ENCODE assay signal across 20 cellular contexts in the genomic region with DNA sequence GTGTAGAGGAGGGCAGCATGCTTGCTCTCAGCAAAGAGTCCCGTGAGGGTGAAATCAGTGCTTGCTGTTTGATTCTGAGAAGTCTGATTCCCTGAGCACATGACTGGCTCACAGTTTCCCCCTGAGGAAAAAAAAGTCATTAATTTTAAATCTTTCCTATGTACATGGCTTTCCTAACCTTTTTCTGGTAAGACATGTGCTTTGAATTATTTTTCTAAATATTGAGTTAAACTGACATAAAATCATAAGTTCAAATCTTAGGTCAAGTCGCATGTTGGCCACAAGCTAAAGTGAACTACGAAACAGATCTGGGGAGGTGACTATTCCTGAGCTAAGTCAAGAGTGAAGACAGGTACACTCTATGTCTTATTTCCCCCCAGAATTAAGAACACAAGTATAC. TPM values are rescaled to one million over a fixed set of nuclear protein-coding genes. Genes with fewer than 3 reads are reported as not detected.
"Had no signal": no experiment of that assay in that cellular context is flagged by ENCODE, and none has a peak within 500 bp of the region (broad histone marks: within the 10 kb centered on the region; RNA-seq: fewer than 3 reads in every experiment).

A gene with protein sequence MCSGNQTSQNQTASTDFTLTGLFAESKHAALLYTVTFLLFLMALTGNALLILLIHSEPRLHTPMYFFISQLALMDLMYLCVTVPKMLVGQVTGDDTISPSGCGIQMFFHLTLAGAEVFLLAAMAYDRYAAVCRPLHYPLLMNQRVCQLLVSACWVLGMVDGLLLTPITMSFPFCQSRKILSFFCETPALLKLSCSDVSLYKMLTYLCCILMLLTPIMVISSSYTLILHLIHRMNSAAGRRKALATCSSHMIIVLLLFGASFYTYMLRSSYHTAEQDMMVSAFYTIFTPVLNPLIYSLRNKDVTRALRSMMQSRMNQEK (minus strand): TSS at position 101 of the 400 bp plus-strand sequence. CDS start 0 bp downstream, at position 101.

RNA-seq across cellular contexts. Expression of the gene that starts here (rescaled TPM):
- total RNA-seq: activated naive CD4-positive, alpha-beta T cell treated with anti-CD3 and anti-CD28 coated beads for 36 hours; activated naive CD4-positive, alpha-beta T cell treated with anti-CD3 and anti-CD28 coated beads, Interleukin-2, amount 50 U/mL, for 72 hours; activated naive CD8-positive, alpha-beta T cell treated with anti-CD3 and anti-CD28 coated beads for 36 hours; activated naive CD8-positive, alpha-beta T cell treated with anti-CD3 and anti-CD28 coated beads, Interleukin-2, amount 10 ng/mL, durations not matched to agents 7 days and 5 days; activated T-cell treated with anti-CD3 and anti-CD28 coated beads, Interleukin-2, amount 50 U/mL, for 4 hours; activated T-cell treated with anti-CD3 and anti-CD28 coated beads, Interleukin-2, amount 50 U/mL, for 72 hours; activated T-helper 1 cell treated with anti-CD3 and anti-CD28 coated beads, Interleukin-12 subunit alpha, Interleukin-12 subunit beta, Interleukin-2, Interleukin-4 antibody, amounts not matched to agents 30 ng/mL and 10 ng/mL and 1 ng/mL, durations not matched to agents 14 hours and 24 hours and 36 hours; activated T-helper 17 cell treated with anti-CD3 and anti-CD28 coated beads, Interleukin-2, amount 50 U/mL, for 72 hours; activated T-helper 2 cell treated with anti-CD3 and anti-CD28 coated beads, Interferon-gamma antibody, Interleukin-2, Interleukin-4, amounts not matched to agents 10 μg/mL and 5 μg/mL and 100 μg/mL, durations not matched to agents 14 hours and 24 hours and 36 hours; adrenal gland; aorta; ascending aorta; astrocyte; body of pancreas; breast epithelium; cardiac muscle cell; cardiac septum; cerebellum; chondrocyte had no signal
- polyA plus RNA-seq: adipose tissue, adrenal gland, aorta, cardiac muscle cell had no signal
